In the genomic region with DNA sequence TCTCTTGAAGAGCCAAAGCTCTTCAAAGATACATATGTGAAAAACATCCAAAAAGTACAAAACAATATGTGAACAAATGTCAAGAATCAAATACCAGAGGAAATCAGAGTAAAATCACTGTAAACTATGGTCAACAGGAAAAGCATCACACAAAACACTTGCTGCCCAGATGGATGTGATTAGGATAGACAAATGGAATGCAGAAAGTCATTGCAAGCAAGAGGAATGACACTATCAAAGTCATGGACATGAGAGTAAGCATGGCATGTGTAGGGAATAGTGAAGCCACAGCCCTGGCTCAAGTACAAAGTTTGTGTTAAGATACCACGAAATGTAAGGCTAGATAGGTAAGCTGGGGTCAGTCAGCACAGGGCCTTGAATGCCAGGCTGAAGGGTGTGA, we compare ENCODE assay signal across 37 cellular contexts. TPM values are rescaled to one million over a fixed set of nuclear protein-coding genes. Genes with fewer than 3 reads are reported as not detected.
"Had no signal": no experiment of that assay in that cellular context is flagged by ENCODE, and none has a peak within 500 bp of the region (broad histone marks: within the 10 kb centered on the region; RNA-seq: fewer than 3 reads in every experiment).

No MANE protein-coding gene starts in this region.

- FAIRE-seq: islet of Langerhans had no signal

- H3K36me3 ChIP-seq: left lung, prostate gland, thyroid gland had no signal

- H3K27ac ChIP-seq: dorsolateral prefrontal cortex, epithelial cell of prostate, foreskin keratinocyte, gastroesophageal sphincter, heart left ventricle, hepatocyte, left lung, prostate gland, right atrium auricular region, stomach, thyroid gland had no signal

- H3K27me3 Mint-ChIP-seq: naive thymus-derived CD8-positive, alpha-beta T cell; type B pancreatic cell had no signal

- H3K4me1 Mint-ChIP-seq: endodermal cell; naive thymus-derived CD8-positive, alpha-beta T cell; nephron progenitor cell had no signal

- H3K27me3 ChIP-seq: foreskin keratinocyte, gastroesophageal sphincter, hepatocyte, right atrium auricular region, thyroid gland had no signal

- H3K4me3 Mint-ChIP-seq: endodermal cell; naive thymus-derived CD8-positive, alpha-beta T cell; nephron progenitor cell; type B pancreatic cell had no signal

- H2AFZ ChIP-seq: hepatocyte had no signal

- H3K79me2 ChIP-seq: hepatocyte had no signal

- DNase-seq: dorsolateral prefrontal cortex; effector CD8-positive, alpha-beta T cell; endodermal cell; foreskin keratinocyte; heart left ventricle; left cardiac atrium; left lung; naive thymus-derived CD8-positive, alpha-beta T cell; nephron progenitor cell; nucleus accumbens; stimulated activated CD4-positive, alpha-beta T cell treated with anti-CD3 and anti-CD28 coated beads, Interleukin-12 subunit alpha, Interleukin-12 subunit beta, amount 100 ng/mL, for 4 hours; stimulated activated CD4-positive, alpha-beta T cell treated with anti-CD3 and anti-CD28 coated beads, Interleukin-1b, Interleukin-23, amount 100 ng/mL, for 48 hours; stimulated activated CD4-positive, alpha-beta T cell treated with anti-CD3 and anti-CD28 coated beads, Interleukin-4, amount 100 ng/mL, for 1 hour; stimulated activated CD8-positive, alpha-beta memory T cell treated with anti-CD3 and anti-CD28 coated beads, Interleukin-4, amount 100 ng/mL, for 48 hours; stimulated activated naive CD4-positive, alpha-beta T cell treated with Interleukin-2 at 50 U/mL for 16 hours; stomach; thyroid gland had no signal

- H3K9me3 Mint-ChIP-seq: naive thymus-derived CD8-positive, alpha-beta T cell had no signal

- H3K27ac Mint-ChIP-seq: endodermal cell; naive thymus-derived CD8-positive, alpha-beta T cell; nephron progenitor cell; type B pancreatic cell had no signal

- ATAC-seq: esophagus mucosa; foreskin keratinocyte; gastroesophageal sphincter; heart left ventricle; left cardiac atrium; left lung; naive thymus-derived CD8-positive, alpha-beta T cell; sciatic nerve had no signal

- H3K4me2 ChIP-seq: hepatocyte, smooth muscle cell had no signal

- H3K4me1 ChIP-seq: foreskin keratinocyte, gastroesophageal sphincter, heart left ventricle, left lung, prostate gland, right atrium auricular region, stomach, thyroid gland had no signal

- H3K9me3 ChIP-seq: gastroesophageal sphincter, heart left ventricle, left lung, prostate gland, right atrium auricular region, stomach, thyroid gland had no signal

- H3K4me3 ChIP-seq: dorsolateral prefrontal cortex, gastroesophageal sphincter, heart left ventricle, hepatocyte, left lung, prostate gland, right atrium auricular region, smooth muscle cell, stomach, thyroid gland had no signal

RNA-seq across cellular contexts. Expression of a gene that starts 37.7 kb away (rescaled TPM):
- total RNA-seq: endodermal cell; esophagus mucosa; fibroblast of lung; foreskin keratinocyte; gastroesophageal sphincter; heart left ventricle; lower leg skin; lung microvascular endothelial cell; myocyte; naive thymus-derived CD8-positive, alpha-beta T cell; right atrium auricular region; sciatic nerve; temporal lobe; urinary bladder had no signal
- polyA plus RNA-seq: foreskin keratinocyte; heart left ventricle; naive thymus-derived CD8-positive, alpha-beta T cell; urinary bladder had no signal

RNA-seq across cellular contexts. Expression of a gene that starts 54.7 kb away (rescaled TPM):
- total RNA-seq: endodermal cell; esophagus mucosa; fibroblast of lung; foreskin keratinocyte; gastroesophageal sphincter; heart left ventricle; hepatocyte; kidney epithelial cell; left cardiac atrium; left lung; lower leg skin; lung microvascular endothelial cell; mesenteric fat pad; myocyte; naive thymus-derived CD8-positive, alpha-beta T cell; osteocyte; prostate gland; right atrium auricular region; smooth muscle cell; stomach; subcutaneous adipose tissue; thyroid gland; urinary bladder had no signal
- polyA plus RNA-seq: fibroblast of lung; foreskin keratinocyte; naive thymus-derived CD8-positive, alpha-beta T cell; smooth muscle cell; stomach; urinary bladder had no signal
